ENCODE assay signal across 9 cellular contexts in the genomic region with DNA sequence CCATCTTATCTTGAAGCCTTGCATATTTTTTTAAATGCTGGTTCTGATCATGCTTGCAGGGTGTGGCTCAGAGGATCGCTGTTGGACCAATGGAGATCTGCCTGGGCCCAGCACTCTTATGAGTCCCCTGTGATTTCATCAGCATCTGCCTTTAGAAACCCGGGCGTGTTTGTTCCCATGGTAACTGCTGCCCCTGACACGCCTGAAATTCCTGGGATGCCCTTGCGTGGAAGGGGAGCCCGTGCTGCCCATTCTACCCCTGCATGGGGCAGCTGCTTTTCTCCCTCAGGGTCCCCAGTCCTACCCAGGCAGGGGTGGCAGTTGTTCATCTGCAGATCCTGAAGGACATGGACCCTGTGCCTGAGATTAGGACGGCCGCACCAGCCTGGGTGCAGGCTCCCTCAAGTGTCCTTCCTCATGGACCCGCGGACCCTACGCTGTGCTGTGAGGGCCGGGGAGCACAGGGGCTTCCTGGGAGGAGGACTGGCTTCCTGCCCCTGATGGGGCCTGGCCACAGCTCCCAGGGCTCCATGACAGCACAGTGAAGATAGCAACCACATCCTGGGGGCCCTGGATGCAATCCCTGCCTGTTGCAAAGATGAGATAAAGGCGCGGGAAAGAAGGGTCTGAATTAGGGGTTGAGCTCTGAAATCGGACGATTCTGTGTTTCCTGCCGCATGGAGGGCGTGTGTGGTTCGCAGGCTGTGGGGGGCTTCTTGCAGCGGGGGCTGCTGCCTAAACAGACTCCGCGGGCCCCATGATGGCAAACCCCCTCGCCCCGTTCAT.
DNase-seq lines count a peak whose midpoint lies in the region; ATAC-seq and TF ChIP-seq lines count a peak whose summit lies in the region.
"Had no signal": no experiment of that assay in that cellular context is flagged by ENCODE, and none has a peak within 500 bp of the region (broad histone marks: within the 10 kb centered on the region; RNA-seq: fewer than 3 reads in every experiment).

No MANE protein-coding gene starts in this region.

- no peaks in the 10 kb centered on the region for H3K36me3 ChIP-seq in mucosa of descending colon (ENCODE audit: low read depth)

- H3K27ac ChIP-seq in coronary artery, result no peak overlapping the region
- H3K27ac ChIP-seq: KMS-11 had no signal

- H3K4me1 ChIP-seq in mucosa of descending colon (ENCODE audit: low read depth), result no peaks in the 10 kb centered on the region

- intact Hi-C loops in mucosa of descending colon (cut with DNase I, micrococcal nuclease) (no loop called here), left colon (cut with DNase I, micrococcal nuclease) (no loop called here)

- H3K4me3 ChIP-seq in coronary artery, result peak overlapping the region; percentile 66
- no peak overlapping the region for H3K4me3 ChIP-seq in mucosa of descending colon

- H3K9me3 ChIP-seq in mucosa of descending colon, result no peaks in the 10 kb centered on the region

- ATAC-seq in mucosa of descending colon (peak; percentile 18), GM18867 (IDR thresholded peaks at IDR 0.05; ENCODE audit: unreplicated experiment) (no peak), GM21360 (IDR thresholded peaks at IDR 0.05; ENCODE audit: unreplicated experiment) (no peak), left colon (no peak)

- DNase-seq in GM03348 (ENCODE audit: low spot score), result peak; percentile 89
- peak; percentile 60 to 73 for DNase-seq in NCI-H526 (lab: John Stamatoyannopoulos, UW)
- DNase-seq in coronary artery (ENCODE audit: low spot score), result no peak
- no peak for DNase-seq in mucosa of descending colon
- DNase-seq in hippocampal formation (lab: John Stamatoyannopoulos, UW), result no peak
- no peak for DNase-seq in left colon

- TF ChIP-seq CTCF in coronary artery (IDR thresholded peaks at IDR 0.05) (no peak), mucosa of descending colon (IDR thresholded peaks at IDR 0.05) (no peak)

Comparison
In these comparisons a context has a peak if more than half of its experiments do, and no peak if none do; other contexts are left out.
1. DNase-seq: peak in GM03348 (single experiment) and NCI-H526 (2 of 2); none in coronary artery (single experiment), mucosa of descending colon (0 of 3), hippocampal formation (0 of 2) and left colon (0 of 2).